In the genomic region with DNA sequence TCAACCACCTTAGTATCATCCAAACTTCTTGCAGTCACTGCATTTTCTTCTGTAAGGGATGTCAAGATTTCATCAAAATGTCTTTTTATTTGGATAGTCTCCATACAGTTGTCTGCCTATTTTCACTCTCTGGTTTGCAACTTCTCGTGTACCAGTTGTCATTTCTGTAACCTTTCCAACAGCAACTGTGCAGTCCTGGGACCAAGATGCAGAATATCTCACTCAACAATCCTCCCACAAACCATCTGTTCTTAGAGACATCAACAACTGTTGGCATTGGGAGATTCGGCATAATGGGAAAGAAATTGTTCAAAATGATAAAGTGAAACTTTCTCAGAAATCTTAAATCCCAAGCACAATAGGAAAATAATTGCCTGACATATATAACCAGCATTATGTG, we compare ENCODE assay signal across 26 cellular contexts.
"Had no signal": no experiment of that assay in that cellular context is flagged by ENCODE, and none has a peak within 500 bp of the region (broad histone marks: within the 10 kb centered on the region; RNA-seq: fewer than 3 reads in every experiment).

No MANE protein-coding gene starts in this region.

- ATAC-seq: activated CD4-positive, alpha-beta T cell treated with anti-CD3 and anti-CD28 coated beads for 36 hours; activated CD8-positive, alpha-beta memory T cell treated with anti-CD3 and anti-CD28 coated beads, Interleukin-2, amount 10 ng/mL, durations not matched to agents 7 days and 5 days; activated CD8-positive, alpha-beta T cell treated with anti-CD3 and anti-CD28 coated beads, Interleukin-2, amount 10 ng/mL, durations not matched to agents 7 days and 5 days; activated naive CD4-positive, alpha-beta T cell treated with anti-CD3 and anti-CD28 coated beads, Interleukin-2, amount 50 U/mL, for 72 hours; activated T-cell treated with anti-CD3 and anti-CD28 coated beads, Interleukin-2, amount 50 U/mL, for 72 hours; esophagus mucosa; right lobe of liver; stimulated activated effector memory CD8-positive, alpha-beta T cell treated with anti-CD3 and anti-CD28 coated beads, Interleukin-12 subunit alpha, Interleukin-12 subunit beta, amount 100 ng/mL, for 72 hours had no signal

- H3K9me3 ChIP-seq: neutrophil, right lobe of liver, vagina had no signal

- H3K4me1 Mint-ChIP-seq: activated CD4-positive, alpha-beta T cell treated with anti-CD3 and anti-CD28 coated beads for 36 hours; activated CD8-positive, alpha-beta memory T cell treated with anti-CD3 and anti-CD28 coated beads, Interleukin-2, amount 10 ng/mL, durations not matched to agents 7 days and 5 days; central memory CD8-positive, alpha-beta T cell; endodermal cell; immature natural killer cell; nephron progenitor cell; stimulated activated effector memory CD8-positive, alpha-beta T cell treated with anti-CD3 and anti-CD28 coated beads, Interleukin-12 subunit alpha, Interleukin-12 subunit beta, amount 100 ng/mL, for 72 hours had no signal

- DNase-seq: activated CD4-positive, alpha-beta T cell treated with anti-CD3 and anti-CD28 coated beads for 36 hours; activated CD4-positive, CD25-positive, alpha-beta regulatory T cell; activated CD8-positive, alpha-beta memory T cell treated with anti-CD3 and anti-CD28 coated beads, Interleukin-2, amount 10 ng/mL, durations not matched to agents 7 days and 5 days; activated CD8-positive, alpha-beta T cell treated with anti-CD3 and anti-CD28 coated beads, Interleukin-2, amount 10 ng/mL, durations not matched to agents 7 days and 5 days; activated naive CD4-positive, alpha-beta T cell; activated T-cell treated with anti-CD3 and anti-CD28 coated beads, Interleukin-2, amount 50 U/mL, for 72 hours; endodermal cell; foreskin fibroblast; head of caudate nucleus; hypothalamus; immature natural killer cell; midbrain; nephron progenitor cell; right lobe of liver; small intestine; stimulated activated CD4-positive, alpha-beta T cell treated with anti-CD3 and anti-CD28 coated beads, Interleukin-4, amount 100 ng/mL, for 24 hours had no signal

- H3K27ac ChIP-seq: neutrophil, right lobe of liver, vagina had no signal

- H3K4me3 ChIP-seq: right lobe of liver, vagina had no signal

- H3K27me3 ChIP-seq: neutrophil, right lobe of liver, vagina had no signal

- H3K27ac Mint-ChIP-seq: activated CD4-positive, alpha-beta T cell treated with anti-CD3 and anti-CD28 coated beads for 36 hours; activated CD8-positive, alpha-beta memory T cell treated with anti-CD3 and anti-CD28 coated beads, Interleukin-2, amount 10 ng/mL, durations not matched to agents 7 days and 5 days; activated CD8-positive, alpha-beta T cell treated with anti-CD3 and anti-CD28 coated beads, Interleukin-2, amount 10 ng/mL, durations not matched to agents 7 days and 5 days; activated naive CD4-positive, alpha-beta T cell treated with anti-CD3 and anti-CD28 coated beads, Interleukin-2, amount 50 U/mL, for 72 hours; activated T-cell treated with anti-CD3 and anti-CD28 coated beads, Interleukin-2, amount 50 U/mL, for 72 hours; dendritic cell treated with granulocyte-macrophage colony-stimulating factor and Interleukin-4, amounts not matched to agents 40 ng/mL and 50 ng/mL, for 4 days; endodermal cell; immature natural killer cell; nephron progenitor cell; progenitor cell of endocrine pancreas; stimulated activated effector memory CD8-positive, alpha-beta T cell treated with anti-CD3 and anti-CD28 coated beads, Interleukin-12 subunit alpha, Interleukin-12 subunit beta, amount 100 ng/mL, for 72 hours; stimulated activated naive CD8-positive, alpha-beta T cell treated with anti-CD3 and anti-CD28 coated beads, Interleukin-15, Interleukin-2, amounts not matched to agents 100 ng/mL and 50 ng/mL, for 24 hours; type B pancreatic cell had no signal

- H3K36me3 Mint-ChIP-seq: activated CD8-positive, alpha-beta memory T cell treated with anti-CD3 and anti-CD28 coated beads, Interleukin-2, amount 10 ng/mL, durations not matched to agents 7 days and 5 days; activated naive CD4-positive, alpha-beta T cell treated with anti-CD3 and anti-CD28 coated beads, Interleukin-2, amount 50 U/mL, for 72 hours; immature natural killer cell; stimulated activated effector memory CD8-positive, alpha-beta T cell treated with anti-CD3 and anti-CD28 coated beads, Interleukin-12 subunit alpha, Interleukin-12 subunit beta, amount 100 ng/mL, for 72 hours; type B pancreatic cell had no signal

- H3K4me1 ChIP-seq: right lobe of liver, vagina had no signal

- H3K9me3 Mint-ChIP-seq: activated naive CD4-positive, alpha-beta T cell treated with anti-CD3 and anti-CD28 coated beads, Interleukin-2, amount 50 U/mL, for 72 hours; activated T-cell treated with anti-CD3 and anti-CD28 coated beads, Interleukin-2, amount 50 U/mL, for 72 hours; endodermal cell; nephron progenitor cell; stimulated activated effector memory CD8-positive, alpha-beta T cell treated with anti-CD3 and anti-CD28 coated beads, Interleukin-12 subunit alpha, Interleukin-12 subunit beta, amount 100 ng/mL, for 72 hours; stimulated activated naive CD8-positive, alpha-beta T cell treated with anti-CD3 and anti-CD28 coated beads, Interleukin-15, Interleukin-2, amounts not matched to agents 100 ng/mL and 50 ng/mL, for 24 hours; type B pancreatic cell had no signal

- H3K4me3 Mint-ChIP-seq: activated CD4-positive, alpha-beta T cell treated with anti-CD3 and anti-CD28 coated beads for 36 hours; activated CD8-positive, alpha-beta memory T cell treated with anti-CD3 and anti-CD28 coated beads, Interleukin-2, amount 10 ng/mL, durations not matched to agents 7 days and 5 days; activated CD8-positive, alpha-beta T cell treated with anti-CD3 and anti-CD28 coated beads, Interleukin-2, amount 10 ng/mL, durations not matched to agents 7 days and 5 days; activated T-cell treated with anti-CD3 and anti-CD28 coated beads, Interleukin-2, amount 50 U/mL, for 72 hours; central memory CD8-positive, alpha-beta T cell; dendritic cell treated with granulocyte-macrophage colony-stimulating factor and Interleukin-4, amounts not matched to agents 40 ng/mL and 50 ng/mL, for 4 days; endodermal cell; immature natural killer cell; nephron progenitor cell; stimulated activated effector memory CD8-positive, alpha-beta T cell treated with anti-CD3 and anti-CD28 coated beads, Interleukin-12 subunit alpha, Interleukin-12 subunit beta, amount 100 ng/mL, for 72 hours; stimulated activated naive CD8-positive, alpha-beta T cell treated with anti-CD3 and anti-CD28 coated beads, Interleukin-15, Interleukin-2, amounts not matched to agents 100 ng/mL and 50 ng/mL, for 24 hours; type B pancreatic cell had no signal

- H3K36me3 ChIP-seq: neutrophil, right lobe of liver, vagina had no signal

- H3K27me3 Mint-ChIP-seq: activated CD4-positive, alpha-beta T cell treated with anti-CD3 and anti-CD28 coated beads for 36 hours; activated CD8-positive, alpha-beta memory T cell treated with anti-CD3 and anti-CD28 coated beads, Interleukin-2, amount 10 ng/mL, durations not matched to agents 7 days and 5 days; central memory CD8-positive, alpha-beta T cell; dendritic cell treated with granulocyte-macrophage colony-stimulating factor and Interleukin-4, amounts not matched to agents 40 ng/mL and 50 ng/mL, for 4 days; progenitor cell of endocrine pancreas; stimulated activated naive CD8-positive, alpha-beta T cell treated with anti-CD3 and anti-CD28 coated beads, Interleukin-15, Interleukin-2, amounts not matched to agents 100 ng/mL and 50 ng/mL, for 24 hours had no signal
